ENCODE assay signal across 18 cellular contexts in the genomic region with DNA sequence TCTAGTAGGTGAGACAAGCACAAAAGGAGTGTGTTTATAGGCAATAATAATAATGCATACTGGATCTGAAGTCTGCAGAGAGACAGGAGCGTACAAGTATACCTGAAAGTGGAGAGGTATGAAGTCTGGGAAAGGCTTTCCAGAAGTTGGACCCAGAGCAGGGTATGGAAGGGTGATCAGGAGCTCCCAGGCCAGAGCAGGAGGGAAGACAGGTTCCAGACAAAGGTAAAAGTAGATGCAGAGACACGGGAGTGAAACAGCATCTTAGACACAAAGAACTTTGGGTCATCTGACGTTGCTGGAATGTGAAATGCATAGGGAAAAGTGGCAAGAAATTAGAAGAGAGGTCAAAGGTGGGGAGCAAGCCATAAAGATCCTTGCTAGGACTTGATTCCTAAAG.
DNase-seq lines count a peak whose midpoint lies in the region; ATAC-seq, FAIRE-seq and TF ChIP-seq lines count a peak whose summit lies in the region.
"Had no signal": no experiment of that assay in that cellular context is flagged by ENCODE, and none has a peak within 500 bp of the region (broad histone marks: within the 10 kb centered on the region; RNA-seq: fewer than 3 reads in every experiment).

No MANE protein-coding gene starts in this region.

- no peak overlapping the region for H2AFZ ChIP-seq in H1 (ENCODE audit: low read length)

- H3K4me1 ChIP-seq in H1 (replicated peaks in 1 of 4; ENCODE audit: control insufficient read depth in 3 of 4, insufficient read depth in 4 of 4, low read length in 3 of 4) = no peaks in the 10 kb centered on the region
- H3K4me1 ChIP-seq: BLaER1 had no signal

- TF ChIP-seq CTCF in H1 (IDR thresholded peaks at IDR 0.05; ENCODE audit: control extremely low read depth in 1 of 3, insufficient read depth in 1 of 3, low read depth in 1 of 3, low read length in 3 of 3) = no peak

- H3K4me3 ChIP-seq in H1 (ENCODE audit: extremely low read depth in 1 of 4, insufficient read depth in 2 of 4, low read depth in 3 of 4, low read length in 4 of 4) (no peak overlapping the region), H7 (ENCODE audit: insufficient read depth, low read depth, low read length) (no peak overlapping the region)
- H3K4me3 ChIP-seq: BLaER1, GM12878 had no signal

- H3K79me1 ChIP-seq in H1 (ENCODE audit: low read depth, low read length) = no peaks in the 10 kb centered on the region

- H3K79me2 ChIP-seq in H1 (ENCODE audit: control insufficient read depth in 1 of 2, insufficient read depth in 2 of 2, low read length in 2 of 2) = no peaks in the 10 kb centered on the region

- TF ChIP-seq POLR2A in H1 (IDR thresholded peaks at IDR 0.05; ENCODE audit: control extremely low read depth in 1 of 2, low read depth in 2 of 2, low read length in 2 of 2) = no peak

- DNase-seq in ELF-1 (ENCODE audit: low read depth, low spot score) (peak; percentile 11), H1 (ENCODE audit: low read depth in 1 of 2, low spot score in 2 of 2) (no peak), H7 (no peak), inferior parietal cortex (ENCODE audit: extremely low spot score) (no peak)
- DNase-seq in activated T-helper 1 cell treated with anti-CD3 and anti-CD28 coated beads, Interleukin-12 subunit alpha, Interleukin-12 subunit beta, Interleukin-2, Interleukin-4 antibody, amounts not matched to agents 30 ng/mL and 10 ng/mL and 1 ng/mL, durations not matched to agents 14 hours and 24 hours and 36 hours (ENCODE audit: low spot score) = no peak
- no peak for DNase-seq in stimulated activated effector memory CD8-positive, alpha-beta T cell treated with anti-CD3 and anti-CD28 coated beads, Interleukin-12 subunit alpha, Interleukin-12 subunit beta, amount 100 ng/mL, for 72 hours (ENCODE audit: low spot score in 2 of 2)
- DNase-seq: 8988T; AML-193; Calu3; CD4-positive, CD25-positive, alpha-beta regulatory T cell; DMS 273 treated with DMSO at 0.1 percent for 48 hours; GOT3; HCEC 1CT had no signal

- H4K5ac ChIP-seq in H1 (ENCODE audit: insufficient read length, low read depth, low read length) = no peak overlapping the region

- H3K27me3 Mint-ChIP-seq in activated T-helper 1 cell treated with anti-CD3 and anti-CD28 coated beads, Interleukin-12 subunit alpha, Interleukin-12 subunit beta, Interleukin-2, Interleukin-4 antibody, amounts not matched to agents 30 ng/mL and 10 ng/mL and 1 ng/mL, durations not matched to agents 14 hours and 24 hours and 36 hours (ENCODE audit: insufficient read depth) = no peaks in the 10 kb centered on the region
- H3K27me3 Mint-ChIP-seq: CD4-positive, CD25-positive, alpha-beta regulatory T cell had no signal

- no peak overlapping the region for H2AK5ac ChIP-seq in H1 (ENCODE audit: low read depth, low read length)

- H3K36me3 Mint-ChIP-seq in activated T-helper 1 cell treated with anti-CD3 and anti-CD28 coated beads, Interleukin-12 subunit alpha, Interleukin-12 subunit beta, Interleukin-2, Interleukin-4 antibody, amounts not matched to agents 30 ng/mL and 10 ng/mL and 1 ng/mL, durations not matched to agents 14 hours and 24 hours and 36 hours (ENCODE audit: low read depth) = peaks cover 17% of the 10 kb centered on the region
- H3K36me3 Mint-ChIP-seq in stimulated activated effector memory CD8-positive, alpha-beta T cell treated with anti-CD3 and anti-CD28 coated beads, Interleukin-12 subunit alpha, Interleukin-12 subunit beta, amount 100 ng/mL, for 72 hours = peaks cover 64% of the 10 kb centered on the region

- H4K20me1 ChIP-seq in H1 (replicated peaks in 1 of 2; ENCODE audit: control insufficient read depth in 1 of 2, insufficient read depth in 2 of 2, low read length in 2 of 2) = no peaks in the 10 kb centered on the region
- H4K20me1 ChIP-seq: BLaER1 had no signal

- H2BK20ac ChIP-seq in H1 (ENCODE audit: low read length) = no peak overlapping the region

- no peak for TF ChIP-seq EP300 in H1 (IDR thresholded peaks at IDR 0.05; ENCODE audit: borderline replicate concordance in 1 of 2, low read depth in 2 of 2, low read length in 2 of 2)

- H3K23ac ChIP-seq in H1 (ENCODE audit: insufficient read length) = no peak overlapping the region

- H4K8ac ChIP-seq in H1 (ENCODE audit: extremely low read depth, insufficient read depth, low read length) = no peak overlapping the region

- no peak for TF ChIP-seq RAD21 in H1 (IDR thresholded peaks at IDR 0.05 in 1 of 2, conservative IDR thresholded peaks at IDR 0.05 in 1 of 2; ENCODE audit: low read depth in 2 of 2, low read length in 2 of 2)

- no peaks in the 10 kb centered on the region for H3K9me3 ChIP-seq in H1 (ENCODE audit: insufficient read depth in 2 of 2, low read depth in 1 of 2, low read length in 1 of 2)
- H3K9me3 ChIP-seq: BLaER1 had no signal

- no peak overlapping the region for H4K91ac ChIP-seq in H1 (replicated peaks; ENCODE audit: insufficient read length, low read length)

- H2BK120ac ChIP-seq in H1 (replicated peaks; ENCODE audit: low read depth, low read length) = no peak overlapping the region

- H3K27me3 ChIP-seq in H1 (replicated peaks in 1 of 4; ENCODE audit: control insufficient read depth in 3 of 4, extremely low read depth in 1 of 4, insufficient read depth in 3 of 4, low read length in 3 of 4) = no peaks in the 10 kb centered on the region
- no peaks in the 10 kb centered on the region for H3K27me3 ChIP-seq in H7 (ENCODE audit: control insufficient read depth, insufficient read depth, low read length)
- H3K27me3 ChIP-seq: BLaER1 had no signal

- no peak overlapping the region for H3K56ac ChIP-seq in H1 (replicated peaks; ENCODE audit: insufficient read length, low read depth, low read length)

- no peak overlapping the region for H2BK12ac ChIP-seq in H1 (ENCODE audit: low read depth, low read length)

- H3K27ac Mint-ChIP-seq in activated T-helper 1 cell treated with anti-CD3 and anti-CD28 coated beads, Interleukin-12 subunit alpha, Interleukin-12 subunit beta, Interleukin-2, Interleukin-4 antibody, amounts not matched to agents 30 ng/mL and 10 ng/mL and 1 ng/mL, durations not matched to agents 14 hours and 24 hours and 36 hours = peak overlapping the region; percentile 19
- peak overlapping the region; percentile 7 for H3K27ac Mint-ChIP-seq in stimulated activated effector memory CD8-positive, alpha-beta T cell treated with anti-CD3 and anti-CD28 coated beads, Interleukin-12 subunit alpha, Interleukin-12 subunit beta, amount 100 ng/mL, for 72 hours
- H3K27ac Mint-ChIP-seq: CD4-positive, CD25-positive, alpha-beta regulatory T cell had no signal

- intact Hi-C loops in activated T-helper 1 cell treated with anti-CD3 and anti-CD28 coated beads, Interleukin-12 subunit alpha, Interleukin-12 subunit beta, Interleukin-2, Interleukin-4 antibody, amounts not matched to agents 30 ng/mL and 10 ng/mL and 1 ng/mL, durations not matched to agents 14 hours and 24 hours and 36 hours (cut with micrococcal nuclease) = no loop called here

- ATAC-seq in stimulated activated effector memory CD8-positive, alpha-beta T cell treated with anti-CD3 and anti-CD28 coated beads, Interleukin-12 subunit alpha, Interleukin-12 subunit beta, amount 100 ng/mL, for 72 hours = no peak
- ATAC-seq in HG03521 (IDR thresholded peaks at IDR 0.05; ENCODE audit: unreplicated experiment) (no peak), HG03039 (IDR thresholded peaks at IDR 0.05; ENCODE audit: unreplicated experiment) (no peak)
- ATAC-seq: GM12878 had no signal

- H3K9ac ChIP-seq in H1 (replicated peaks in 1 of 4; ENCODE audit: extremely low read depth in 1 of 4, low read depth in 3 of 4, low read length in 3 of 4) = no peak overlapping the region
- H3K9ac ChIP-seq: BLaER1 had no signal

- H3K18ac ChIP-seq in H1 (ENCODE audit: extremely low read depth, low read length) = no peak overlapping the region

- CTCF ChIA-PET in H1 (lab: Charles Lee; ENCODE audit: partially characterized antibody) = interaction anchor here (3.1 kb wide), 1 partner anchor 9 kb away, joined by 8 read pairs; no protein-coding TSS in a partner anchor

- no peak overlapping the region for H2BK5ac ChIP-seq in H1 (ENCODE audit: low read depth, low read length)

- POLR2A ChIA-PET in H1 (lab: Charles Lee; ENCODE audit: partially characterized antibody) = interaction anchor here (0.8 kb wide), 1 partner anchor 24 kb away, joined by 4 read pairs; no protein-coding TSS in a partner anchor

- H3K27ac ChIP-seq in H1 (ENCODE audit: low read depth, low read length) = no peak overlapping the region
- H3K27ac ChIP-seq: BLaER1 had no signal

- H2BK15ac ChIP-seq in H1 (ENCODE audit: low read length) = no peak overlapping the region

- no peak overlapping the region for H3K4me3 Mint-ChIP-seq in activated T-helper 1 cell treated with anti-CD3 and anti-CD28 coated beads, Interleukin-12 subunit alpha, Interleukin-12 subunit beta, Interleukin-2, Interleukin-4 antibody, amounts not matched to agents 30 ng/mL and 10 ng/mL and 1 ng/mL, durations not matched to agents 14 hours and 24 hours and 36 hours
- H3K4me3 Mint-ChIP-seq in stimulated activated effector memory CD8-positive, alpha-beta T cell treated with anti-CD3 and anti-CD28 coated beads, Interleukin-12 subunit alpha, Interleukin-12 subunit beta, amount 100 ng/mL, for 72 hours = no peak overlapping the region
- H3K4me3 Mint-ChIP-seq: CD4-positive, CD25-positive, alpha-beta regulatory T cell had no signal

- H3K4me2 ChIP-seq in H1 (ENCODE audit: insufficient read depth in 1 of 2, low read depth in 2 of 2, low read length in 2 of 2) = no peak overlapping the region
- H3K4me2 ChIP-seq: BLaER1 had no signal

- H3K4ac ChIP-seq in H1 (replicated peaks; ENCODE audit: insufficient read length, low read depth, low read length) = no peak overlapping the region

- H3K9me3 Mint-ChIP-seq in activated T-helper 1 cell treated with anti-CD3 and anti-CD28 coated beads, Interleukin-12 subunit alpha, Interleukin-12 subunit beta, Interleukin-2, Interleukin-4 antibody, amounts not matched to agents 30 ng/mL and 10 ng/mL and 1 ng/mL, durations not matched to agents 14 hours and 24 hours and 36 hours = no peaks in the 10 kb centered on the region
- H3K9me3 Mint-ChIP-seq in stimulated activated effector memory CD8-positive, alpha-beta T cell treated with anti-CD3 and anti-CD28 coated beads, Interleukin-12 subunit alpha, Interleukin-12 subunit beta, amount 100 ng/mL, for 72 hours = no peaks in the 10 kb centered on the region
- H3K9me3 Mint-ChIP-seq: CD4-positive, CD25-positive, alpha-beta regulatory T cell had no signal

- FAIRE-seq in H1 (lab: Jason Lieb, UNC) = no peak
- FAIRE-seq: GM12878, GM18507 had no signal

- H3K36me3 ChIP-seq in H1 (ENCODE audit: control insufficient read depth in 2 of 4, insufficient read depth in 4 of 4, low read length in 3 of 4) (no peaks in the 10 kb centered on the region; a peak in 1 of 8 replicates), H7 (replicated peaks; ENCODE audit: control insufficient read depth, insufficient read depth, low read length) (no peaks in the 10 kb centered on the region)

- H3K4me1 Mint-ChIP-seq in activated T-helper 1 cell treated with anti-CD3 and anti-CD28 coated beads, Interleukin-12 subunit alpha, Interleukin-12 subunit beta, Interleukin-2, Interleukin-4 antibody, amounts not matched to agents 30 ng/mL and 10 ng/mL and 1 ng/mL, durations not matched to agents 14 hours and 24 hours and 36 hours (ENCODE audit: low read depth) = peaks cover 14% of the 10 kb centered on the region
- H3K4me1 Mint-ChIP-seq in stimulated activated effector memory CD8-positive, alpha-beta T cell treated with anti-CD3 and anti-CD28 coated beads, Interleukin-12 subunit alpha, Interleukin-12 subunit beta, amount 100 ng/mL, for 72 hours = peaks cover 11% of the 10 kb centered on the region

- WGBS in H1 (ENCODE audit: extremely low coverage in 1 of 2, insufficient coverage in 1 of 2, insufficient read length in 1 of 2, insufficient replicate concordance in 2 of 2, low coverage in 1 of 2, low lambda C conversion rate in 2 of 2, missing lambda C conversion rate in 1 of 2), 2 experiments = 86% methylated on average over 3 of the region's 3 CpGs; no CpG with 5 or more reads in 1 of the 2 experiments

- no peak overlapping the region for H3K14ac ChIP-seq in H1 (ENCODE audit: insufficient read length)

- no peaks in the 10 kb centered on the region for H3K23me2 ChIP-seq in H1 (ENCODE audit: low read depth, low read length)
